ENCODE assay signal across 16 cellular contexts in the genomic region with DNA sequence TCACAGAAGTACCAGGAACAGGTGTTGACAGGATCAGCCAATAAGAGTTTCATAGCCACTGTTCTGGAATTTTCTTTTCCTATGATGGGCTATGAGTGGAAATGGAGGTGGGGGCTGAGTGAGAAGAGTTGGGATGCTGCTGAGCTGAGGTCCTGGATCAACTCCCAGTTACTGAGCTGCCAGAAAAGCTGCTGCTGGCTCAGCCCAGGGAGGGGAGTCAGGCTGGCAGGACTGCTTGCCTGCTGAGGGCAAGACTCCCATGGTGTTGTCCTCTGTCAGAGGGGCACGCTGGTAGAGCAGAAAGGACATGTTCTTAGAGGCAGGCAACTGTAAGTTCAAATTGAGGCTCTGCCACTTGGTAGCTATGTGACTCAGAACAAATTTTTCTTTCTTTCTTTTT. TPM values are rescaled to one million over a fixed set of nuclear protein-coding genes. Genes with fewer than 3 reads are reported as not detected.
DNase-seq lines count a peak whose midpoint lies in the region; ATAC-seq and TF ChIP-seq lines count a peak whose summit lies in the region.
"Had no signal": no experiment of that assay in that cellular context is flagged by ENCODE, and none has a peak within 500 bp of the region (broad histone marks: within the 10 kb centered on the region; RNA-seq: fewer than 3 reads in every experiment).

No MANE protein-coding gene starts in this region.

- no peaks in the 10 kb centered on the region for H3K9me3 Mint-ChIP-seq in nephron progenitor cell
- H3K9me3 Mint-ChIP-seq in naive thymus-derived CD8-positive, alpha-beta T cell = no peaks in the 10 kb centered on the region
- H3K9me3 Mint-ChIP-seq: CD8-positive, alpha-beta T cell; GM23338 had no signal

- intact Hi-C loops in Right ventricle myocardium inferior (cut with DNase I) = no loop called here
- intact Hi-C loops in heart right ventricle (cut with DNase I) = no loop called here

- no peak for DNase-seq in Right ventricle myocardium inferior (ENCODE audit: missing footprints)
- no peak for DNase-seq in right atrium auricular region (ENCODE audit: low spot score)
- no peak for DNase-seq in T-helper 17 cell
- peak in 1 of 2 donors; percentile 22 for DNase-seq in heart right ventricle
- DNase-seq in nephron progenitor cell = no peak
- no peak for DNase-seq in KBM-7
- DNase-seq in NCI-H1048 (lab: John Stamatoyannopoulos, UW) = no peak
- no peak for DNase-seq in naive thymus-derived CD8-positive, alpha-beta T cell
- DNase-seq: ACHN; CD8-positive, alpha-beta T cell; COR-L47; DND-41; GDM1; H7 had no signal

- no peaks in the 10 kb centered on the region for H3K9me3 ChIP-seq in right atrium auricular region
- no peaks in the 10 kb centered on the region for H3K9me3 ChIP-seq in T-helper 17 cell (ENCODE audit: control insufficient read depth, low read length, poor library complexity, severe bottlenecking)
- no peaks in the 10 kb centered on the region for H3K9me3 ChIP-seq in heart right ventricle
- H3K9me3 ChIP-seq: BLaER1 treated with 17β-estradiol and CSF1 and Interleukin-3, amounts not matched to agents 10 nM and 100 nM had no signal

- in situ Hi-C loops in KBM-7 (cut with MboI; ENCODE audit: low pct_unique_long_range_greater_than_20kb, low sequenced_read_pairs) = no loop called here

- H3K4me1 Mint-ChIP-seq in T-helper 17 cell = peaks cover 14% of the 10 kb centered on the region
- peaks cover 33% of the 10 kb centered on the region for H3K4me1 Mint-ChIP-seq in nephron progenitor cell
- peaks cover 0 to 16% (median 6%) of the 10 kb centered on the region in 4 donors for H3K4me1 Mint-ChIP-seq in naive thymus-derived CD8-positive, alpha-beta T cell

- no peak for TF ChIP-seq CTCF in right atrium auricular region (IDR thresholded peaks at IDR 0.05)
- no peak for TF ChIP-seq CTCF in heart right ventricle (IDR thresholded peaks at IDR 0.05)
- TF ChIP-seq CTCF in nephron progenitor cell (IDR thresholded peaks at IDR 0.05) = no peak

- WGBS in heart right ventricle, 2 donors = 73 to 79% methylated on average over 1 of the region's 1 CpG

- peaks cover 6% of the 10 kb centered on the region for H3K36me3 Mint-ChIP-seq in T-helper 17 cell (ENCODE audit: low read depth)
- peaks cover 70% of the 10 kb centered on the region for H3K36me3 Mint-ChIP-seq in nephron progenitor cell (ENCODE audit: low read depth)
- peaks cover 4 to 60% (median 8%) of the 10 kb centered on the region in 3 donors for H3K36me3 Mint-ChIP-seq in naive thymus-derived CD8-positive, alpha-beta T cell

- H3K4me3 Mint-ChIP-seq in T-helper 17 cell = no peak overlapping the region
- no peak overlapping the region for H3K4me3 Mint-ChIP-seq in nephron progenitor cell
- no peak overlapping the region for H3K4me3 Mint-ChIP-seq in naive thymus-derived CD8-positive, alpha-beta T cell
- H3K4me3 Mint-ChIP-seq: CD8-positive, alpha-beta T cell; GM23338 had no signal

- H3K36me3 ChIP-seq in right atrium auricular region (peaks cover 8% of the 10 kb centered on the region), heart right ventricle (peaks cover 0 to 61% (median 12%) of the 10 kb centered on the region in 9 donors)

- H3K4me1 ChIP-seq in right atrium auricular region = peaks cover 0 to 26% of the 10 kb centered on the region in 2 donors
- H3K4me1 ChIP-seq in heart right ventricle = peaks cover 0 to 15% (median 9%) of the 10 kb centered on the region in 9 donors
- H3K4me1 ChIP-seq: BLaER1 treated with 17β-estradiol and CSF1 and Interleukin-3, amounts not matched to agents 10 nM and 100 nM had no signal

- H3K27ac Mint-ChIP-seq in T-helper 17 cell (peak overlapping the region; percentile 47), nephron progenitor cell (peak overlapping the region; percentile 6)
- H3K27ac Mint-ChIP-seq in naive thymus-derived CD8-positive, alpha-beta T cell = peak overlapping the region in 4 of 10 donors; percentile 0 to 58 (median 26)
- H3K27ac Mint-ChIP-seq: CD8-positive, alpha-beta T cell; GM23338 had no signal

- POLR2A ChIA-PET in naive thymus-derived CD8-positive, alpha-beta T cell (lab: Charles Lee) = no interaction called here

- H3K27me3 ChIP-seq in right atrium auricular region (no peaks in the 10 kb centered on the region), heart right ventricle (no peaks in the 10 kb centered on the region)
- H3K27me3 ChIP-seq: BLaER1 treated with 17β-estradiol and CSF1 and Interleukin-3, amounts not matched to agents 10 nM and 100 nM had no signal

- H3K4me3 ChIP-seq in right atrium auricular region (no peak overlapping the region), heart right ventricle (no peak overlapping the region)
- H3K4me3 ChIP-seq: BLaER1 treated with 17β-estradiol and CSF1 and Interleukin-3, amounts not matched to agents 10 nM and 100 nM; GM23338 had no signal

- peak; percentile 37 for ATAC-seq in Right ventricle myocardium inferior
- no peak for ATAC-seq in T-helper 17 cell
- ATAC-seq in heart right ventricle = peak in 6 of 8 donors; percentile 12 to 54 (median 30)
- ATAC-seq in naive thymus-derived CD8-positive, alpha-beta T cell = no peak
- ATAC-seq: CD8-positive, alpha-beta T cell; GM23338 had no signal

- H3K27ac ChIP-seq in right atrium auricular region (no peak overlapping the region), heart right ventricle (no peak overlapping the region)
- H3K27ac ChIP-seq: BLaER1 treated with 17β-estradiol and CSF1 and Interleukin-3, amounts not matched to agents 10 nM and 100 nM had no signal

- H3K27me3 Mint-ChIP-seq in T-helper 17 cell (no peaks in the 10 kb centered on the region), nephron progenitor cell (ENCODE audit: low read depth, poor library complexity) (no peaks in the 10 kb centered on the region)
- H3K27me3 Mint-ChIP-seq in naive thymus-derived CD8-positive, alpha-beta T cell = no peaks in the 10 kb centered on the region

RNA-seq across cellular contexts. Expression of gene TPGS2, which starts 11.8 kb away (rescaled TPM):
- total RNA-seq in Right ventricle myocardium inferior (23.3 TPM), right atrium auricular region (100 to 1,000 TPM in 1 of 2 donors, 10 to 100 TPM in 1; 93.1 to 102 TPM), T-helper 17 cell (10 to 100 TPM; 29.0 to 30.3 TPM), heart right ventricle (10 to 100 TPM; 18.6 to 41.2 (median 27.6) TPM)
- polyA plus RNA-seq in heart right ventricle = 10 to 100 TPM; 12.4 to 31.3 TPM
- total RNA-seq in naive thymus-derived CD8-positive, alpha-beta T cell = 10 to 100 TPM; 49.7 to 55.7 TPM
- 10 to 100 TPM; 55.7 to 62.6 (median 59.9) TPM for polyA plus RNA-seq in naive thymus-derived CD8-positive, alpha-beta T cell

RNA-seq across cellular contexts. Expression of gene KIAA1328, which starts 11.9 kb away (rescaled TPM):
- total RNA-seq in Right ventricle myocardium inferior (3.9 TPM), right atrium auricular region (1 to 10 TPM; 7.2 to 7.8 TPM), T-helper 17 cell (10 to 100 TPM in 1 of 2 donors, 1 to 10 TPM in 1; 9.0 to 13.9 TPM), heart right ventricle (1 to 10 TPM; 4.0 to 6.3 (median 5.4) TPM)
- 1 to 10 TPM; 1.9 to 2.5 TPM for polyA plus RNA-seq in heart right ventricle
- 10 to 100 TPM; 13.6 to 15.1 TPM for total RNA-seq in naive thymus-derived CD8-positive, alpha-beta T cell
- polyA plus RNA-seq in naive thymus-derived CD8-positive, alpha-beta T cell = 10 to 100 TPM in 1 of 3 donors, 1 to 10 TPM in 2; 6.3 to 10.8 (median 8.2) TPM

Comparison
In these comparisons a context has a peak if more than half of its experiments do, and no peak if none do; other contexts are left out.
1. ATAC-seq: peak in Right ventricle myocardium inferior (single experiment) and heart right ventricle (6 of 8); none in T-helper 17 cell (single experiment) and naive thymus-derived CD8-positive, alpha-beta T cell (0 of 2).